Comparison of ENCODE assay signal across 1 cellular context in genomic region chr14:88233915-88234314, GRCh38.
TF ChIP-seq lines count a peak whose summit lies in the region.

No MANE protein-coding gene starts in this region.

TF ChIP-seq in K562, 482 proteins besides CTCF, POLR2A, EP300 and RAD21 (continued from another document):
- no peak for TF ChIP-seq BRF2 (IDR thresholded peaks at IDR 0.05; ENCODE audit: borderline replicate concordance, insufficient read depth, insufficient read length)
- TF ChIP-seq SMC3 (conservative IDR thresholded peaks at IDR 0.05; ENCODE audit: insufficient read depth, low read depth, low read length) = peak; percentile 70
- no peak for TF ChIP-seq ZNF668 (CRISPR knock-in tag; IDR thresholded peaks at IDR 0.05)
- TF ChIP-seq XRCC5 (IDR thresholded peaks at IDR 0.05; ENCODE audit: low read depth, low read length) = no peak
- TF ChIP-seq HBP1 (CRISPR knock-in tag; IDR thresholded peaks at IDR 0.05) = no peak
